In the genomic region with DNA sequence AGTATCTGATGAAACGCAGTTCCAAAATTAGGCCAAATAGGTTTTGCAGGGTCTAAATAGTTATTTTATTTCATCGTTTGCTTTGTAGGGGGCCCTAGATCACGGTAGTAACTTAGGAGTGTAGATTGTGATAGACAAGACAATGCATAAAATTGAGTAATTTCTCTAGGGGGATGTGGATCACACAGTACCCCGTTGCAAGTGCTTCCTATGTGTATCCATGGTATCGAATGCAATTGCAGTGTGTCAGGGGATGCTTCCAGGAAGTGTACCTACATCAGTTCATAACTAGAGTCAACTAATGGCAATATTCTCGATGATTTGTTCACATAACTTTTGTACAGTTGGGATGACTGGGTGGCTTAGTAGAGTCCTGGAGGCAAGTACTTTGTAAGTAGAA, we compare ENCODE assay signal across 8 cellular contexts. TPM values are rescaled to one million over a fixed set of nuclear protein-coding genes. Genes with fewer than 3 reads are reported as not detected.
DNase-seq lines count a peak whose midpoint lies in the region; ATAC-seq and TF ChIP-seq lines count a peak whose summit lies in the region.

No MANE protein-coding gene starts in this region.

- no peak for TF ChIP-seq CTCF in prostate gland (IDR thresholded peaks at IDR 0.05)

- H3K4me3 Mint-ChIP-seq in T-helper 1 cell treated with Interleukin-12 subunit alpha and Interleukin-12 subunit beta and Interleukin-4 antibody, amounts not matched to agents 30 μg/mL and 1 μg/mL, for 36 hours: peak overlapping the region; percentile 90

- H3K27me3 ChIP-seq in prostate gland (replicated peaks; ENCODE audit: insufficient read depth): no peaks in the 10 kb centered on the region

- peaks cover 6% of the 10 kb centered on the region for H3K27me3 Mint-ChIP-seq in T-helper 1 cell treated with Interleukin-12 subunit alpha and Interleukin-12 subunit beta and Interleukin-4 antibody, amounts not matched to agents 30 μg/mL and 1 μg/mL, for 36 hours (ENCODE audit: low read depth)

- H3K36me3 ChIP-seq in prostate gland: no peaks in the 10 kb centered on the region

- peaks cover 19% of the 10 kb centered on the region for H3K4me1 Mint-ChIP-seq in T-helper 1 cell treated with Interleukin-12 subunit alpha and Interleukin-12 subunit beta and Interleukin-4 antibody, amounts not matched to agents 30 μg/mL and 1 μg/mL, for 36 hours (ENCODE audit: low read depth)

- H3K36me3 Mint-ChIP-seq in T-helper 1 cell treated with Interleukin-12 subunit alpha and Interleukin-12 subunit beta and Interleukin-4 antibody, amounts not matched to agents 30 μg/mL and 1 μg/mL, for 36 hours (ENCODE audit: low read depth): peaks cover 12% of the 10 kb centered on the region

- ATAC-seq in sciatic nerve: no peak
- no peak for ATAC-seq in HG02571 (IDR thresholded peaks at IDR 0.05; ENCODE audit: unreplicated experiment)
- no peak for ATAC-seq in HG03342 (IDR thresholded peaks at IDR 0.05; ENCODE audit: unreplicated experiment)

- TF ChIP-seq POLR2A in prostate gland (IDR thresholded peaks at IDR 0.05): no peak

- peak overlapping the region; percentile 85 to 89 for H3K27ac ChIP-seq in prostate gland

- intact Hi-C loops in prostate gland (cut with DNase I): no loop called here
- intact Hi-C loops in sciatic nerve (cut with DNase I): no loop called here

- H3K9me3 Mint-ChIP-seq in T-helper 1 cell treated with Interleukin-12 subunit alpha and Interleukin-12 subunit beta and Interleukin-4 antibody, amounts not matched to agents 30 μg/mL and 1 μg/mL, for 36 hours: no peaks in the 10 kb centered on the region

- WGBS in prostate gland: 3% methylated on average over 6 of the region's 6 CpGs

- no peaks in the 10 kb centered on the region for H3K9me3 ChIP-seq in prostate gland

- H3K4me3 ChIP-seq in prostate gland: peak overlapping the region; percentile 76 to 91

- H3K4me1 ChIP-seq in prostate gland (replicated peaks): no peaks in the 10 kb centered on the region

- H3K27ac Mint-ChIP-seq in T-helper 1 cell treated with Interleukin-12 subunit alpha and Interleukin-12 subunit beta and Interleukin-4 antibody, amounts not matched to agents 30 μg/mL and 1 μg/mL, for 36 hours: peak overlapping the region; percentile 81

- DNase-seq in stimulated activated CD4-positive, alpha-beta T cell treated with anti-CD3 and anti-CD28 coated beads, Interleukin-4, amount 100 ng/mL, for 24 hours: peak; percentile 23
- DNase-seq in stimulated activated CD4-positive, alpha-beta T cell treated with anti-CD3 and anti-CD28 coated beads, Interleukin-2, amount 100 ng/mL, for 48 hours: no peak
- peak; percentile 28 for DNase-seq in fibroblast of peridontal ligament (ENCODE audit: extremely low read depth)
- no peak for DNase-seq in prostate gland (ENCODE audit: low spot score)
- no peak for DNase-seq in sciatic nerve (ENCODE audit: low spot score)

RNA-seq across cellular contexts. Expression of gene SSB, which starts 0.9 kb away (rescaled TPM):
- 10 to 100 TPM; 48.0 to 48.9 TPM for total RNA-seq in prostate gland
- total RNA-seq in sciatic nerve: 74.6 TPM

RNA-seq across cellular contexts. Expression of gene METTL5, which starts 25.1 kb away (rescaled TPM):
- total RNA-seq in prostate gland (10 to 100 TPM; 34.9 to 43.9 TPM), sciatic nerve (43.1 TPM)

RNA-seq across cellular contexts. Expression of gene UBR3, which starts 27.7 kb away (rescaled TPM):
- total RNA-seq in prostate gland (10 to 100 TPM; 41.1 to 89.9 TPM), sciatic nerve (80.3 TPM)

Comparison
In these comparisons a context has a peak if more than half of its experiments do, and no peak if none do; other contexts are left out.
1. DNase-seq: peak in stimulated activated CD4-positive, alpha-beta T cell treated with anti-CD3 and anti-CD28 coated beads, Interleukin-4, amount 100 ng/mL, for 24 hours (single experiment) and fibroblast of peridontal ligament (single experiment); none in stimulated activated CD4-positive, alpha-beta T cell treated with anti-CD3 and anti-CD28 coated beads, Interleukin-2, amount 100 ng/mL, for 48 hours (0 of 2), prostate gland (single experiment) and sciatic nerve (single experiment).